ENCODE assay signal across 21 cellular contexts in genomic region chr3:25367025-25367424, GRCh38.
A peak's percentile ranks its signal among the peaks of the same experiment; 100 is the strongest.
DNase-seq lines count a peak whose midpoint lies in the region; ATAC-seq, FAIRE-seq and TF ChIP-seq lines count a peak whose summit lies in the region.
"Had no signal": no experiment of that assay in that cellular context is flagged by ENCODE, and none has a peak within 500 bp of the region (broad histone marks: within the 10 kb centered on the region; RNA-seq: fewer than 3 reads in every experiment).

No MANE protein-coding gene starts in this region.

- no peak for FAIRE-seq in HepG2 (lab: Jason Lieb, UNC)
- FAIRE-seq: A549, D721Med, G401.6, GM12891, GM19239 had no signal

- CTCF ChIA-PET in HepG2 (lab: Yijun Ruan, JAX; ENCODE audit: low intra/inter-chr PET ratio, low total read pairs): no interaction called here

- no peak overlapping the region for H3K4me2 ChIP-seq in HepG2 (ENCODE audit: low read depth, low read length)
- H3K4me2 ChIP-seq: A549; BLaER1 treated with 17β-estradiol and CSF1 and Interleukin-3, amounts not matched to agents 10 nM and 100 nM had no signal

- no peak for TF ChIP-seq EP300 in HepG2 (IDR thresholded peaks at IDR 0.05; ENCODE audit: low read depth in 2 of 2, low read length in 2 of 2)
- no peak for TF ChIP-seq EP300 in HepG2 (CRISPR knock-in tag; IDR thresholded peaks at IDR 0.05; ENCODE audit: borderline replicate concordance)

- H3K27me3 ChIP-seq in liver (ENCODE audit: control insufficient read depth in 4 of 4, insufficient read depth in 4 of 4, low read length in 3 of 4) (no peaks in the 10 kb centered on the region), HepG2 (ENCODE audit: control insufficient read depth in 1 of 2, insufficient read depth in 2 of 2, low read length in 2 of 2) (no peaks in the 10 kb centered on the region; a peak in 1 of 5 replicates)
- H3K27me3 ChIP-seq: BLaER1 treated with 17β-estradiol and CSF1 and Interleukin-3, amounts not matched to agents 10 nM and 100 nM had no signal

- TF ChIP-seq POLR2A in HepG2 (IDR thresholded peaks at IDR 0.05; ENCODE audit: insufficient read depth in 1 of 2, low read depth in 2 of 2, low read length in 2 of 2): no peak

- TF ChIP-seq CTCF in liver (IDR thresholded peaks at IDR 0.05; ENCODE audit: low read depth, low read length, missing input control): no peak
- no peak for TF ChIP-seq CTCF in HepG2 (CRISPR knock-in tag; IDR thresholded peaks at IDR 0.05)
- no peak for TF ChIP-seq CTCF in mesothelial cell of epicardium (IDR thresholded peaks at IDR 0.05; ENCODE audit: unreplicated experiment)

- no peak for ATAC-seq in HepG2
- no peak for ATAC-seq in Right ventricle myocardium superior (ENCODE audit: poor library complexity)
- ATAC-seq: A549; CD8-positive, alpha-beta T cell had no signal

- intact Hi-C loops in HepG2 (cut with micrococcal nuclease; ENCODE audit: unreplicated experiment) (no loop called here), Right ventricle myocardium superior (cut with DNase I) (no loop called here)

- H3K4me3 ChIP-seq in liver (ENCODE audit: low read depth in 1 of 3, low read length in 3 of 3) (no peak overlapping the region), HepG2 (replicated peaks in 1 of 3; ENCODE audit: insufficient read depth in 1 of 3, low read depth in 2 of 3, low read length in 3 of 3) (no peak overlapping the region)
- H3K4me3 ChIP-seq: A549; BLaER1 treated with 17β-estradiol and CSF1 and Interleukin-3, amounts not matched to agents 10 nM and 100 nM had no signal

- H3K9me3 Mint-ChIP-seq in mesothelial cell of epicardium: peaks cover 6% of the 10 kb centered on the region

- no peak overlapping the region for H2AFZ ChIP-seq in HepG2 (ENCODE audit: low read length)

- no peak overlapping the region for H3K4me3 Mint-ChIP-seq in mesothelial cell of epicardium
- H3K4me3 Mint-ChIP-seq: B cell; CD4-positive, alpha-beta T cell; CD8-positive, alpha-beta T cell had no signal

- TF ChIP-seq RAD21 in liver (IDR thresholded peaks at IDR 0.05) (no peak), HepG2 (CRISPR knock-in tag; IDR thresholded peaks at IDR 0.05) (no peak)

- H3K27ac Mint-ChIP-seq in mesothelial cell of epicardium: peak overlapping the region; percentile 28
- H3K27ac Mint-ChIP-seq: B cell; CD4-positive, alpha-beta T cell; CD8-positive, alpha-beta T cell had no signal

- H4K20me1 ChIP-seq in HepG2 (ENCODE audit: insufficient read depth, low read length): no peaks in the 10 kb centered on the region
- H4K20me1 ChIP-seq: BLaER1 treated with 17β-estradiol and CSF1 and Interleukin-3, amounts not matched to agents 10 nM and 100 nM had no signal

- POLR2A ChIA-PET in HepG2 (lab: Yijun Ruan, JAX): no interaction called here

- no peaks in the 10 kb centered on the region for H3K36me3 Mint-ChIP-seq in mesothelial cell of epicardium
- H3K36me3 Mint-ChIP-seq: CD8-positive, alpha-beta T cell had no signal

- no peaks in the 10 kb centered on the region for H3K79me2 ChIP-seq in HepG2 (ENCODE audit: insufficient read depth, low read length)

- H3K9ac ChIP-seq in liver (ENCODE audit: low read depth in 1 of 2, low read length in 2 of 2) (no peak overlapping the region), HepG2 (ENCODE audit: insufficient read depth, low read depth, low read length) (no peak overlapping the region)
- H3K9ac ChIP-seq: BLaER1 treated with 17β-estradiol and CSF1 and Interleukin-3, amounts not matched to agents 10 nM and 100 nM had no signal

- H3K4me1 ChIP-seq in liver (ENCODE audit: control insufficient read depth in 4 of 4, insufficient read depth in 4 of 4, low read length in 3 of 4): no peaks in the 10 kb centered on the region
- H3K4me1 ChIP-seq in HepG2 (ENCODE audit: insufficient read depth, low read length): no peaks in the 10 kb centered on the region
- H3K4me1 ChIP-seq: A549 had no signal

- H3K36me3 ChIP-seq in liver (ENCODE audit: control insufficient read depth in 4 of 4, insufficient read depth in 3 of 4, low read depth in 1 of 4, low read length in 3 of 4): no peaks in the 10 kb centered on the region
- H3K36me3 ChIP-seq in HepG2 (replicated peaks in 1 of 2; ENCODE audit: control insufficient read depth in 1 of 2, insufficient read depth in 2 of 2, low read length in 2 of 2): no peaks in the 10 kb centered on the region
- H3K36me3 ChIP-seq: BLaER1 treated with 17β-estradiol and CSF1 and Interleukin-3, amounts not matched to agents 10 nM and 100 nM had no signal

- no peaks in the 10 kb centered on the region for H3K27me3 Mint-ChIP-seq in mesothelial cell of epicardium (ENCODE audit: low read depth)
- H3K27me3 Mint-ChIP-seq: B cell; CD4-positive, alpha-beta T cell had no signal

- WGBS in liver: 82% methylated on average over 1 of the region's 1 CpG
- WGBS in HepG2 (ENCODE audit: low lambda C conversion rate): 95% methylated on average over 1 of the region's 1 CpG

- H3K27ac ChIP-seq in liver (ENCODE audit: low read depth in 1 of 2, low read length in 2 of 2) (no peak overlapping the region), HepG2 (ENCODE audit: extremely low read length, insufficient read depth, low read length) (no peak overlapping the region)
- H3K27ac ChIP-seq: 22Rv1; A549; BLaER1 treated with 17β-estradiol and CSF1 and Interleukin-3, amounts not matched to agents 10 nM and 100 nM; C4-2B had no signal

- peaks cover 13% of the 10 kb centered on the region for H3K4me1 Mint-ChIP-seq in mesothelial cell of epicardium
- H3K4me1 Mint-ChIP-seq: B cell had no signal

- H3K9me3 ChIP-seq in liver (ENCODE audit: control insufficient read depth in 4 of 4, low read length in 3 of 4): no peaks in the 10 kb centered on the region
- no peaks in the 10 kb centered on the region for H3K9me3 ChIP-seq in HepG2 (ENCODE audit: low read length)
- H3K9me3 ChIP-seq: A549, Caco-2 had no signal

- BruUV-seq in HepG2 (replicated peaks; lab: Mats Ljungman, UMichigan): no TSS peak

- in situ Hi-C loops in HepG2 (cut with HindIII; ENCODE audit: extremely low pct_ligation_motif_present, low pct_unique_long_range_greater_than_20kb): no loop called here

- DNase-seq in HepG2 (ENCODE audit: low spot score) (no peak), mesothelial cell of epicardium (ENCODE audit: low spot score in 2 of 2, unreplicated experiment in 2 of 2) (no peak), NCI-H146 treated with DMSO at 0.1 percent for 48 hours (lab: John Stamatoyannopoulos, UW; ENCODE audit: unreplicated experiment) (no peak), Right ventricle myocardium superior (no peak)
- DNase-seq: AML-193; Caco-2; Calu3; CD4-positive, alpha-beta T cell; CD8-positive, alpha-beta T cell; DMS79 treated with DMSO at 0.1 percent for 48 hours; GF-D8 had no signal

TF ChIP-seq in liver, 16 proteins besides CTCF, POLR2A, EP300 and RAD21:
- no peak for TF ChIP-seq ATF3 (IDR thresholded peaks at IDR 0.05)
- no peak for TF ChIP-seq HNF4A (conservative IDR thresholded peaks at IDR 0.05)
- peak; percentile 21 for TF ChIP-seq FOXA2 (IDR thresholded peaks at IDR 0.05)
- TF ChIP-seq NR2F2 (IDR thresholded peaks at IDR 0.05): no peak
- no peak for TF ChIP-seq EGR1 (IDR thresholded peaks at IDR 0.05; ENCODE audit: low read depth in 2 of 2)

TF ChIP-seq in HepG2, 621 proteins besides CTCF, POLR2A, EP300 and RAD21 (continues in another document):
- TF ChIP-seq ZNF609 (CRISPR knock-in tag; IDR thresholded peaks at IDR 0.05; ENCODE audit: borderline replicate concordance): no peak
- TF ChIP-seq MTF2 (CRISPR knock-in tag; IDR thresholded peaks at IDR 0.05; ENCODE audit: borderline replicate concordance): no peak
- TF ChIP-seq FOXA3 (CRISPR knock-in tag; IDR thresholded peaks at IDR 0.05): no peak
- no peak for TF ChIP-seq CSRNP2 (CRISPR knock-in tag; conservative IDR thresholded peaks at IDR 0.05; ENCODE audit: low read depth)
- no peak for TF ChIP-seq DMAP1 (CRISPR knock-in tag; IDR thresholded peaks at IDR 0.05)
- TF ChIP-seq MBNL3 (CRISPR knock-in tag; conservative IDR thresholded peaks at IDR 0.05): no peak
